22 cellular contexts compared by ENCODE assay signal in the genomic region with DNA sequence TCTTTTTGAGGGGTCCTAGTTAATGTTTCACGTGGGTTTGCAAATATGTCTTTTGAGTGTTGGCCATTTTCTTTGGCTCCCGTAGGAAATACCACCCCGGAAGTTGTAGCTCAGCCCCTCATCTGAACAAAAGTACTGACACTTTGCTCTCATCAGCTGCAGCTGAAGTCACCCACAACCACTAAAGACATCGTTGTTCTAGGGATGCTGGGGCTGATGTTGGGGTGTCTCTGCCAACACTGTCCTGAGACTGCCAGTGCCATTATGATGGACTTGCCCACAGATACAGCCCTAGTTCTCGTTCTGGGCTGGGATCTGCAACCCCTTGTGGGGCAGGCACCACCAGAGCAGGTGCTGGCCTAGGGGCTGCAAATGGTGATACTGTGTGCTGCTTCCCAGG.
DNase-seq lines count a peak whose midpoint lies in the region; ATAC-seq lines count a peak whose summit lies in the region.
"Had no signal": no experiment of that assay in that cellular context is flagged by ENCODE, and none has a peak within 500 bp of the region (broad histone marks: within the 10 kb centered on the region; RNA-seq: fewer than 3 reads in every experiment).

No MANE protein-coding gene starts in this region.

- H3K27ac ChIP-seq in temporal lobe (ENCODE audit: low read depth, low read length) = peak overlapping the region; percentile 83
- H3K27ac ChIP-seq: A549, HL-60 had no signal

- ATAC-seq in HG03571 (IDR thresholded peaks at IDR 0.05; ENCODE audit: unreplicated experiment) (no peak), HG03108 (IDR thresholded peaks at IDR 0.05; ENCODE audit: unreplicated experiment) (no peak)
- ATAC-seq: A549, HepG2, Panc1 had no signal

- intact Hi-C loops in head of caudate nucleus (cut with DNase I) = loop anchor here (10.0 kb wide), 1 partner anchor 81 kb away; a partner anchor contains a TSS

- peak in 32 of 58 donors; percentile 9 to 82 (median 32) for DNase-seq in anterior cingulate cortex (lab: John Stamatoyannopoulos, UW)
- peak in 41 of 42 donors; percentile 12 to 89 (median 66) for DNase-seq in head of caudate nucleus
- DNase-seq in nucleus accumbens (lab: John Stamatoyannopoulos, UW) = peak in 47 of 56 donors; percentile 7 to 79 (median 48)
- DNase-seq in NCI-H774 (lab: John Stamatoyannopoulos, UW) = no peak
- DNase-seq: BE2C; CD4-positive, CD25-positive, alpha-beta regulatory T cell; EL; GF-D8; KBM-7; NCI-H1092; NCI-H1436; NCI-H187 treated with DMSO at 0.1 percent for 48 hours; NCI-H2107; NCI-H2227 treated with DMSO at 0.1 percent for 48 hours; NCI-H510A had no signal
